9 cellular contexts compared by ENCODE assay signal in the genomic region with DNA sequence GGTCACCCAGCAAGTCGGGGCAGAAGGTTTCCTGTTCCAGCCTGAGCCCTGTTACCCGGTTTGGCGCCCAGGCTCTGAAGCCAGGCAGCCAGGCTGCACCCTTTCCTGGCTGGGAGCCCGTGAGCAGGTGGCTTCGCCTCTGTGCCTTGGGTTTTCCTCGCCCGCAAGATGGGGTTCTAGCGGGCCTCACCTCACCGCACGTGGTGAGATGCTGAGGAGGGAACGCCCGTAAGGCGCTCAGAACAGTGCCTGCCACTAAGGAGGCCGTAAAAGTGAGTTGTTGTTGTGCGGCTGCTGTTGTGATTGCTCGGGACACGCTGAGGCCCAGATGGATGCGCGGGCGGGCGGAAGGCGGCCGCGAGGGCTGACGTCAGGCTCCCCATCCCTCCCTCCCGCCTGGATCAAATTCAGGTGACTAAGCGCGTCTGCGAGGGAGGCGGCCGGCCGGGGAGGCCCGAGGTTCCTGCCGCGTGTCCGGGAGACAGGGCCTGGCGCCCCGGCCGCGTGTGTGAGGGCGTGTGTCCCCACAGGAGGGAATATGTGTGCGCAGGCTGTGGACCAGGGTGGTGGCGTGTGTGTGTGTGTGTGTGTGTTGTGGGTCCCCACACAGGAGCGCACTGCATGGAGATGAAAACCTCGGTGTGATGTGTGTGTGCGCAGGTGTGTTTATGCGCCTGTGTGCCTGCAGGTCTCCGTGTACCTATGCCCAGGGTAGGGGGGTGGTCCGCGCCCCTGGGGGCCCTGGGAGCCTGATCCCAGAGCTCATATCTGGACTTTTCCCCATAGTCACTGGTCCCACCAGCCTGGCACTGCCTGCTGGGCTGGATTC. TPM values are rescaled to one million over a fixed set of nuclear protein-coding genes. Genes with fewer than 3 reads are reported as not detected.
DNase-seq lines count a peak whose midpoint lies in the region; ATAC-seq and TF ChIP-seq lines count a peak whose summit lies in the region.
"Had no signal": no experiment of that assay in that cellular context is flagged by ENCODE, and none has a peak within 500 bp of the region (broad histone marks: within the 10 kb centered on the region; RNA-seq: fewer than 3 reads in every experiment).

No MANE protein-coding gene starts in this region.

- H4K20me1 ChIP-seq in BLaER1 (peaks cover 37% of the 10 kb centered on the region), mammary epithelial cell (ENCODE audit: insufficient read depth, low read length) (no peaks in the 10 kb centered on the region)

- peaks cover 34% of the 10 kb centered on the region for H3K4me1 Mint-ChIP-seq in activated CD4-positive, alpha-beta T cell treated with anti-CD3 and anti-CD28 coated beads, Interleukin-2, amount 10 ng/mL, durations not matched to agents 24 days and 14 days

- H3K36me3 Mint-ChIP-seq in activated CD4-positive, alpha-beta T cell treated with anti-CD3 and anti-CD28 coated beads, Interleukin-2, amount 10 ng/mL, durations not matched to agents 24 days and 14 days (ENCODE audit: low read depth), result peaks cover 3% of the 10 kb centered on the region
- H3K36me3 Mint-ChIP-seq: activated naive CD8-positive, alpha-beta T cell had no signal

- H3K4me1 ChIP-seq in BLaER1 (peaks cover 74% of the 10 kb centered on the region), mammary epithelial cell (ENCODE audit: insufficient read depth, low read length) (peaks cover 50% of the 10 kb centered on the region)

- in situ Hi-C loops in mammary epithelial cell (cut with MboI; ENCODE audit: low sequenced_read_pairs in 2 of 2), result no loop called here

- peaks cover 7% of the 10 kb centered on the region for H3K27me3 Mint-ChIP-seq in activated CD4-positive, alpha-beta T cell treated with anti-CD3 and anti-CD28 coated beads, Interleukin-2, amount 10 ng/mL, durations not matched to agents 24 days and 14 days
- H3K27me3 Mint-ChIP-seq: activated naive CD8-positive, alpha-beta T cell had no signal

- no peak for TF ChIP-seq CTCF in mammary epithelial cell (conservative IDR thresholded peaks at IDR 0.05 in 1 of 2, IDR thresholded peaks at IDR 0.05 in 1 of 2; ENCODE audit: extremely low read depth in 1 of 2, insufficient read depth in 1 of 2, low read depth in 1 of 2, low read length in 2 of 2)

- no peak overlapping the region for H3K4me3 Mint-ChIP-seq in activated CD4-positive, alpha-beta T cell treated with anti-CD3 and anti-CD28 coated beads, Interleukin-2, amount 10 ng/mL, durations not matched to agents 24 days and 14 days

- H3K27ac ChIP-seq in BLaER1 (peak overlapping the region; percentile 81), mammary epithelial cell (ENCODE audit: insufficient read depth, low read depth, low read length) (peak overlapping the region; percentile 45)

- no peaks in the 10 kb centered on the region for H3K9me3 Mint-ChIP-seq in activated CD4-positive, alpha-beta T cell treated with anti-CD3 and anti-CD28 coated beads, Interleukin-2, amount 10 ng/mL, durations not matched to agents 24 days and 14 days

- no TSS peak for BruUV-seq in mammary epithelial cell (replicated peaks; lab: Mats Ljungman, UMichigan)

- H3K4me3 ChIP-seq in BLaER1 (no peak overlapping the region), mammary epithelial cell (replicated peaks in 1 of 3; ENCODE audit: insufficient read depth in 1 of 3, low read depth in 2 of 3, low read length in 3 of 3) (no peak overlapping the region)

- WGBS in mammary epithelial cell (ENCODE audit: low coverage, missing lambda C conversion rate), result 41% methylated on average over 21 of the region's 50 CpGs

- ATAC-seq in left colon, result peak; percentile 47
- no peak for ATAC-seq in GM21528 (IDR thresholded peaks at IDR 0.05; ENCODE audit: low FRiP score, unreplicated experiment)

- H2AFZ ChIP-seq in mammary epithelial cell (ENCODE audit: low read depth, low read length), result peak overlapping the region; percentile 71

- no peaks in the 10 kb centered on the region for H3K79me2 ChIP-seq in mammary epithelial cell (ENCODE audit: insufficient read depth, low read length)

- H3K9me3 ChIP-seq in BLaER1 (no peaks in the 10 kb centered on the region), mammary epithelial cell (replicated peaks; ENCODE audit: insufficient read depth, low read length) (no peaks in the 10 kb centered on the region)

- CTCF ChIA-PET in mammary epithelial cell (lab: Charles Lee; ENCODE audit: low non-redundant PET), result interaction anchor here (0.6 kb wide), 1 partner anchor 151 kb away, joined by 4 read pairs; no protein-coding TSS in a partner anchor

- DNase-seq in NCI-H1436 (lab: John Stamatoyannopoulos, UW), result peak; percentile 84
- peak; percentile 81 for DNase-seq in mammary epithelial cell
- peak; percentile 78 to 89 for DNase-seq in left colon
- DNase-seq in ureter (ENCODE audit: low spot score), result peak; percentile 91
- DNase-seq in activated CD4-positive, alpha-beta T cell treated with anti-CD3 and anti-CD28 coated beads, Interleukin-2, amount 10 ng/mL, durations not matched to agents 24 days and 14 days, result no peak
- DNase-seq in activated CD4-positive, CD25-positive, alpha-beta regulatory T cell treated with anti-CD3 and anti-CD28 coated beads, Interleukin-2, amount 50 U/mL, for 72 hours, result no peak

- H3K27me3 ChIP-seq in BLaER1 (peaks cover 5% of the 10 kb centered on the region; the same call in 1 of the 2 replicates), mammary epithelial cell (ENCODE audit: insufficient read depth, low read length) (no peaks in the 10 kb centered on the region)

- H3K27ac Mint-ChIP-seq in activated CD4-positive, alpha-beta T cell treated with anti-CD3 and anti-CD28 coated beads, Interleukin-2, amount 10 ng/mL, durations not matched to agents 24 days and 14 days, result no peak overlapping the region

- H3K36me3 ChIP-seq in BLaER1 (peaks cover 20% of the 10 kb centered on the region; the same call in 1 of the 2 replicates), mammary epithelial cell (ENCODE audit: insufficient read depth, low read length) (no peaks in the 10 kb centered on the region)

- intact Hi-C loops in mammary epithelial cell (cut with micrococcal nuclease) (no loop called here), left colon (cut with DNase I, micrococcal nuclease) (no loop called here)
- intact Hi-C loops in activated CD4-positive, alpha-beta T cell treated with anti-CD3 and anti-CD28 coated beads, Interleukin-2, amount 10 ng/mL, durations not matched to agents 24 days and 14 days (cut with micrococcal nuclease), result no loop called here

- H3K4me2 ChIP-seq in BLaER1 (peak overlapping the region; percentile 100), mammary epithelial cell (ENCODE audit: insufficient read depth, low read depth, low read length) (peak overlapping the region; percentile 56)

- dilution Hi-C loops in mammary epithelial cell (cut with HindIII; ENCODE audit: low sequenced_read_pairs), result loop anchor here (10.0 kb wide), 1 partner anchor 186 kb away; no protein-coding TSS in a partner anchor

- H3K9ac ChIP-seq in BLaER1, result peak overlapping the region; percentile 58; the same call in 1 of the 2 replicates
- H3K9ac ChIP-seq in mammary epithelial cell (ENCODE audit: insufficient read depth, low read length), result no peak overlapping the region

RNA-seq across cellular contexts. Expression of a gene that starts 4.3 kb away (rescaled TPM):
- total RNA-seq in mammary epithelial cell, result 1 to 10 TPM; 1.8 to 2.0 TPM
- 2.6 TPM for polyA plus RNA-seq in mammary epithelial cell
- 5.6 TPM for polyA minus RNA-seq in mammary epithelial cell
- 1 to 10 TPM; 5.0 to 6.3 TPM for total RNA-seq in left colon
- 7.8 TPM for total RNA-seq in ureter
- 8.6 and 9.2 TPM in 2 replicates for total RNA-seq in activated CD4-positive, alpha-beta T cell treated with anti-CD3 and anti-CD28 coated beads, Interleukin-2, amount 10 ng/mL, durations not matched to agents 24 days and 14 days

RNA-seq across cellular contexts. Expression of a gene that starts 27.7 kb away (rescaled TPM):
- total RNA-seq in mammary epithelial cell (not detected), left colon (1 to 10 TPM; 2.8 to 5.9 TPM), ureter (44.3 TPM)
- not detected for polyA plus RNA-seq in mammary epithelial cell
- not detected for polyA minus RNA-seq in mammary epithelial cell
- total RNA-seq in activated CD4-positive, alpha-beta T cell treated with anti-CD3 and anti-CD28 coated beads, Interleukin-2, amount 10 ng/mL, durations not matched to agents 24 days and 14 days, result 0.47 and 0.78 TPM in 2 replicates

RNA-seq across cellular contexts. Expression of a gene that starts 42.5 kb away (rescaled TPM):
- total RNA-seq in mammary epithelial cell (10 to 100 TPM; 21.2 to 42.0 TPM), left colon (10 to 100 TPM; 35.9 to 42.5 TPM), ureter (46.1 TPM)
- 8.5 TPM for polyA plus RNA-seq in mammary epithelial cell
- 8.6 TPM for polyA minus RNA-seq in mammary epithelial cell
- total RNA-seq in activated CD4-positive, alpha-beta T cell treated with anti-CD3 and anti-CD28 coated beads, Interleukin-2, amount 10 ng/mL, durations not matched to agents 24 days and 14 days, result 45.9 and 52.1 TPM in 2 replicates

Comparison
In these comparisons a context has a peak if more than half of its experiments do, and no peak if none do; other contexts are left out.
1. DNase-seq: peak in NCI-H1436 (single experiment), mammary epithelial cell (single experiment), left colon (2 of 2) and ureter (single experiment); none in activated CD4-positive, alpha-beta T cell treated with anti-CD3 and anti-CD28 coated beads, Interleukin-2, amount 10 ng/mL, durations not matched to agents 24 days and 14 days (single experiment) and activated CD4-positive, CD25-positive, alpha-beta regulatory T cell treated with anti-CD3 and anti-CD28 coated beads, Interleukin-2, amount 50 U/mL, for 72 hours (single experiment).